Comparison of ENCODE assay signal across 8 cellular contexts in the genomic region with DNA sequence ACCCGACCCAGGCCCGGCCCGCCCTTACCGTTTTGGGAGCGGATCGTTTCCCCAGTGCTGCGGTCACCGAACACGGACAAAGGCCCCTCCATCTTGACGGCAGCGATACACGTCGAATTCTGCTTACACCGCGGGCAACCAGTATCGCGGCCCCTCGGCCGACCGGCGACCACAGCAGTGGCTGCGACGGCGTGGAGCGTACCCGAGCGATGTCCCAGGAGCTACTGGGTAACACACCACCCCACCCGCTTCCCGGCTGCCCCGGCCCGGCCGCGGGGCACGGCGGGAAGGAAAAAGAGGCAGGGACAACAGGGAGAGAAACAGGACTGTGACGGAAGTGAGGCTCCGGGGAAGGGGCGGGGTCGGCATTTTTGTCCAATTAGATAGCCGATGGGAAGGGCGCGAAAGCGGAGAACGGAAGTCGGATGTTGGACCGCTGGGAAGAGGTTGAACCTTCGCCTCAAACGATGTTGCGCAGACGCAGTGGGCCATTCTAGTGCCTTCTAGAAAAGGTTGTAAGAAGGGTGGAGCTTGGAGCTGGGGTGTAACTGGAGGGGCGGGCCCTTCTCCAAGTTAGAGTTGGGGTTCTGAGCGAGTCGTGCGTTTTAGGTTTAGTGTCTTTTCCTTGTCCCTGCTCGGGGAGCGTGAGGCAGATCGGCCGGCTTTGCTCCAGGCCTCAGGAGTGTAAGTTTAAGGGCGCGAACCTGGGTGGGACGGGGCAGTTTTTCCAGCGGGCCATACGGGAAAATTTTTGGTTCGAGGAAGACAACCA. TPM values are rescaled to one million over a fixed set of nuclear protein-coding genes. Genes with fewer than 3 reads are reported as not detected.
A peak's percentile ranks its signal among the peaks of the same experiment; 100 is the strongest.
DNase-seq lines count a peak whose midpoint lies in the region; ATAC-seq and TF ChIP-seq lines count a peak whose summit lies in the region.

A gene (minus strand): TSS at position 226 of the 772 bp plus-strand sequence. CDS start 134 bp downstream, at position 92.

- H3K9me3 ChIP-seq in breast epithelium (no peaks in the 10 kb centered on the region), iPS-18a (ENCODE audit: control insufficient read depth, low read depth, low read length) (no peaks in the 10 kb centered on the region), skeletal muscle satellite cell (replicated peaks; ENCODE audit: low read length) (no peaks in the 10 kb centered on the region)

- peak within 1 kb of the TSS; percentile 77 for H3K27ac ChIP-seq in ACC112 (ENCODE audit: low read depth, low read length)
- peak within 1 kb of the TSS; percentile 92 for H3K27ac ChIP-seq in VCaP
- peak within 1 kb of the TSS; percentile 94 to 97 for H3K27ac ChIP-seq in breast epithelium
- peak within 1 kb of the TSS; percentile 86 for H3K27ac ChIP-seq in iPS-18a (ENCODE audit: low read length)

- peak within 1 kb of the TSS; percentile 94 for H2AFZ ChIP-seq in ACC112 (ENCODE audit: low read length, unreplicated experiment)

- intact Hi-C loops in breast epithelium (cut with DNase I; ENCODE audit: low total_unique reads): loop anchor here (2.0 to 5.0 kb wide), 2 partner anchors 63 to 97 kb away; a partner anchor contains a TSS

- TF ChIP-seq CTCF in VCaP (conservative IDR thresholded peaks at IDR 0.05) (no peak), breast epithelium (IDR thresholded peaks at IDR 0.05) (no peak)

- peak; percentile 91 for TF ChIP-seq POLR2A in breast epithelium (IDR thresholded peaks at IDR 0.05)

- H3K4me3 ChIP-seq in ACC112 (ENCODE audit: low read depth, low read length) (peak within 1 kb of the TSS; percentile 98), breast epithelium (peak within 1 kb of the TSS; percentile 86 to 99 (median 92)), iPS-18a (ENCODE audit: low read length) (peak within 1 kb of the TSS; percentile 94), skeletal muscle satellite cell (ENCODE audit: low read length) (peak within 1 kb of the TSS; percentile 93)

- DNase-seq in NCI-H2196 treated with DMSO at 0.1 percent for 48 hours (lab: John Stamatoyannopoulos, UW; ENCODE audit: unreplicated experiment): peak; percentile 86
- DNase-seq in breast epithelium (ENCODE audit: low spot score in 2 of 2): peak; percentile 99

- H3K4me1 ChIP-seq in ACC112 (ENCODE audit: control insufficient read depth, insufficient read depth, low read length, unreplicated experiment): peaks cover 33% of the 10 kb centered on the region
- peaks cover 4 to 19% of the 10 kb centered on the region in 2 donors for H3K4me1 ChIP-seq in breast epithelium
- peaks cover 10% of the 10 kb centered on the region for H3K4me1 ChIP-seq in iPS-18a (ENCODE audit: control insufficient read depth, low read depth, low read length)
- H3K4me1 ChIP-seq in skeletal muscle satellite cell (ENCODE audit: control insufficient read depth, insufficient read depth, low read length): peaks cover 34% of the 10 kb centered on the region

- H3K79me2 ChIP-seq in ACC112 (ENCODE audit: control insufficient read depth, insufficient read depth, low read length, unreplicated experiment): peaks cover 86% of the 10 kb centered on the region

- no peaks in the 10 kb centered on the region for H3K27me3 ChIP-seq in ACC112 (ENCODE audit: insufficient read depth, low read length)
- H3K27me3 ChIP-seq in breast epithelium: no peaks in the 10 kb centered on the region
- no peaks in the 10 kb centered on the region for H3K27me3 ChIP-seq in iPS-18a (ENCODE audit: control insufficient read depth, insufficient read depth, low read length)
- H3K27me3 ChIP-seq in skeletal muscle satellite cell (ENCODE audit: control insufficient read depth, insufficient read depth, low read length): no peaks in the 10 kb centered on the region

- H3K9ac ChIP-seq in iPS-18a (ENCODE audit: low read length) (peak within 1 kb of the TSS; percentile 93), skeletal muscle satellite cell (ENCODE audit: low read depth, low read length) (peak within 1 kb of the TSS; percentile 96)

- peak within 1 kb of the TSS; percentile 92 for H3K4me2 ChIP-seq in skeletal muscle satellite cell (ENCODE audit: low read length)

- H3K36me3 ChIP-seq in ACC112 (ENCODE audit: insufficient read depth, low read length): peaks cover 49% of the 10 kb centered on the region
- no peaks in the 10 kb centered on the region for H3K36me3 ChIP-seq in breast epithelium
- H3K36me3 ChIP-seq in iPS-18a (ENCODE audit: control insufficient read depth, low read depth, low read length): peaks cover 56% of the 10 kb centered on the region
- H3K36me3 ChIP-seq in skeletal muscle satellite cell (ENCODE audit: insufficient read depth, low read length): peaks cover 36% of the 10 kb centered on the region

- ATAC-seq in GM18870 (IDR thresholded peaks at IDR 0.05; ENCODE audit: unreplicated experiment) (peak; percentile 78), HG03135 (IDR thresholded peaks at IDR 0.05; ENCODE audit: unreplicated experiment) (peak; percentile 63)

RNA-seq across cellular contexts. Expression of the gene that starts here (rescaled TPM):
- total RNA-seq in breast epithelium: 100 to 1,000 TPM; 119 to 151 (median 137) TPM
- total RNA-seq in skeletal muscle satellite cell (2012; rRNA removed): 290 and 301 TPM in 2 replicates

Comparison
In these comparisons a context has a peak if more than half of its experiments do, and no peak if none do; other contexts are left out.
1. Peak in every context shown above with its lines: DNase-seq, ATAC-seq, H3K4me3 ChIP-seq and H3K27ac ChIP-seq.